In genomic region chr5:163695817-163696216, GRCh38 we compare ENCODE assay signal across 1 cellular context.
TF ChIP-seq lines count a peak whose summit lies in the region.

No MANE protein-coding gene starts in this region.

TF ChIP-seq in HCT116, 20 proteins besides CTCF, POLR2A, EP300 and RAD21 (continued from another document):
- no peak for TF ChIP-seq ZBTB33 (IDR thresholded peaks at IDR 0.05; ENCODE audit: extremely low read depth, insufficient replicate concordance, low read length)
- no peak for TF ChIP-seq EGR1 (IDR thresholded peaks at IDR 0.05; ENCODE audit: low read depth)
- TF ChIP-seq JUND (IDR thresholded peaks at IDR 0.05) = no peak
- no peak for TF ChIP-seq EZH2phosphoT487 (IDR thresholded peaks at IDR 0.05; ENCODE audit: borderline replicate concordance)
- TF ChIP-seq SIN3A (IDR thresholded peaks at IDR 0.05; ENCODE audit: low read depth) = no peak
- TF ChIP-seq YY1 (IDR thresholded peaks at IDR 0.05; ENCODE audit: extremely low read depth, insufficient replicate concordance, low read depth, low read length) = no peak
- TF ChIP-seq EZH2 (IDR thresholded peaks at IDR 0.05) = no peak
- no peak for TF ChIP-seq SP1 (IDR thresholded peaks at IDR 0.05; ENCODE audit: low read depth)
- TF ChIP-seq CEBPB (IDR thresholded peaks at IDR 0.05; ENCODE audit: low read depth) = no peak
- no peak for TF ChIP-seq CBX3 (IDR thresholded peaks at IDR 0.05; ENCODE audit: low read depth)
- no peak for TF ChIP-seq FOSL1 (IDR thresholded peaks at IDR 0.05; ENCODE audit: low read depth)
- TF ChIP-seq TCF7L2 (IDR thresholded peaks at IDR 0.05; ENCODE audit: borderline replicate concordance, extremely low read depth, insufficient read depth, insufficient read length) = no peak
